8 cellular contexts compared by ENCODE assay signal in the genomic region with DNA sequence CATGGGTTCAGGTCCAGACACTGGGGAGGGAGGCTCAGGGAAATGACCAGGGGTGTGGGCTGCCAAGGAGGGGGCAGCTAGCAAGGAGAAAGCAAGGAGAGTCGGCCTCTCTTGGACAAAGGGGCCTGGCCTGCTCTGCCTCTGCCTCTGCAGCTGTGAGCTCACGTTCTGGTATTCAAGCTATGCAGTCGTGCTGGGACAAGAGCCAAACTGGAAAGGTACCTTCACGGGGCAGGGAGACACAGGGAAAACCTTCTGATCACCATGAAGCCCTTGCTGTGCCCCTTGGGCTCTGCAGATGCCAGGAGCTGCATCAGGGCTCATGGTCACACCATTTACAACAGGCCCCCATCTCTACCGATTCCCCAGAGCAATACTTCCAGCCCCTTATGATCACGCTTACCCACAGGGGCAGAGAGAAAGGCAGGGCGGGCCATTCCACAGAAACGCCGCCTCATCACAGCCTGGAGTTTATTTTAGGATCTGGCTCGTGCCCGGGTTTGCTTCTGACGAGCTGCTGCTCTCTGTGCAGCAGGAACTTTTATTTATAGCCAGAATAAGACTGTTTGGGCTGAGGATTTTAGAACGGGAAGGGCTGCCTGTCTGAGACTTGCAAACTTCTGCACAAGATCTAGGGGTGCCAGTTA.
DNase-seq lines count a peak whose midpoint lies in the region; ATAC-seq lines count a peak whose summit lies in the region.

No MANE protein-coding gene starts in this region.

- peak overlapping the region; percentile 25; the same call in 1 of the 2 replicates for H3K4me3 ChIP-seq in iPS-20b (ENCODE audit: low read length)

- H3K9me3 ChIP-seq in iPS-20b (ENCODE audit: insufficient read depth, low read depth, low read length): no peaks in the 10 kb centered on the region

- H3K27ac ChIP-seq in iPS-20b (ENCODE audit: low read length): peak overlapping the region; percentile 81

- peaks cover 37% of the 10 kb centered on the region for H3K4me1 Mint-ChIP-seq in stimulated activated effector memory CD8-positive, alpha-beta T cell treated with anti-CD3 and anti-CD28 coated beads, Interleukin-12 subunit alpha, Interleukin-12 subunit beta, amount 100 ng/mL, for 72 hours
- H3K4me1 Mint-ChIP-seq in activated CD4-positive, alpha-beta T cell treated with anti-CD3 and anti-CD28 coated beads for 36 hours: no peaks in the 10 kb centered on the region

- ATAC-seq in stimulated activated effector memory CD8-positive, alpha-beta T cell treated with anti-CD3 and anti-CD28 coated beads, Interleukin-12 subunit alpha, Interleukin-12 subunit beta, amount 100 ng/mL, for 72 hours: no peak
- ATAC-seq in HG02840 (IDR thresholded peaks at IDR 0.05; ENCODE audit: low FRiP score, unreplicated experiment): no peak
- ATAC-seq in GM19351 (IDR thresholded peaks at IDR 0.05; ENCODE audit: unreplicated experiment): no peak
- ATAC-seq in activated CD4-positive, alpha-beta T cell treated with anti-CD3 and anti-CD28 coated beads for 36 hours: no peak

- peaks cover 14% of the 10 kb centered on the region; the same call in 1 of the 2 replicates for H3K36me3 ChIP-seq in iPS-20b (ENCODE audit: insufficient read depth, low read depth, low read length)

- in situ Hi-C loops in T47D (cut with HindIII; ENCODE audit: low pct_unique_long_range_greater_than_20kb, low sequenced_read_pairs): no loop called here

- no peaks in the 10 kb centered on the region for H3K9me3 Mint-ChIP-seq in stimulated activated effector memory CD8-positive, alpha-beta T cell treated with anti-CD3 and anti-CD28 coated beads, Interleukin-12 subunit alpha, Interleukin-12 subunit beta, amount 100 ng/mL, for 72 hours
- no peaks in the 10 kb centered on the region for H3K9me3 Mint-ChIP-seq in activated CD4-positive, alpha-beta T cell treated with anti-CD3 and anti-CD28 coated beads for 36 hours (ENCODE audit: low read depth)

- DNase-seq in HT-29 (ENCODE audit: low spot score) (peak; percentile 58), T47D (ENCODE audit: low read depth in 1 of 2, low spot score in 1 of 2) (peak; percentile 94 to 96)
- no peak for DNase-seq in stimulated activated effector memory CD8-positive, alpha-beta T cell treated with anti-CD3 and anti-CD28 coated beads, Interleukin-12 subunit alpha, Interleukin-12 subunit beta, amount 100 ng/mL, for 72 hours (ENCODE audit: low spot score in 2 of 2)
- no peak for DNase-seq in activated CD4-positive, alpha-beta T cell treated with anti-CD3 and anti-CD28 coated beads for 36 hours
- DNase-seq in activated CD4-positive, alpha-beta T cell treated with anti-CD3 and anti-CD28 coated beads for 1 hour: no peak

- peaks cover 26% of the 10 kb centered on the region for H3K4me1 ChIP-seq in iPS-20b (ENCODE audit: insufficient read depth, low read length)

- CTCF ChIA-PET in activated CD4-positive, alpha-beta T cell treated with anti-CD3 and anti-CD28 coated beads for 36 hours (lab: Charles Lee): no interaction called here

- peak overlapping the region; percentile 60 for H3K27ac Mint-ChIP-seq in stimulated activated effector memory CD8-positive, alpha-beta T cell treated with anti-CD3 and anti-CD28 coated beads, Interleukin-12 subunit alpha, Interleukin-12 subunit beta, amount 100 ng/mL, for 72 hours
- H3K27ac Mint-ChIP-seq in activated CD4-positive, alpha-beta T cell treated with anti-CD3 and anti-CD28 coated beads for 36 hours: no peak overlapping the region

- intact Hi-C loops in activated CD4-positive, alpha-beta T cell treated with anti-CD3 and anti-CD28 coated beads for 36 hours (cut with DNase I, micrococcal nuclease): no loop called here

- no peak overlapping the region for H3K4me3 Mint-ChIP-seq in stimulated activated effector memory CD8-positive, alpha-beta T cell treated with anti-CD3 and anti-CD28 coated beads, Interleukin-12 subunit alpha, Interleukin-12 subunit beta, amount 100 ng/mL, for 72 hours
- no peak overlapping the region for H3K4me3 Mint-ChIP-seq in activated CD4-positive, alpha-beta T cell treated with anti-CD3 and anti-CD28 coated beads for 36 hours

- no peaks in the 10 kb centered on the region for H3K27me3 Mint-ChIP-seq in activated CD4-positive, alpha-beta T cell treated with anti-CD3 and anti-CD28 coated beads for 36 hours

- H3K27me3 ChIP-seq in iPS-20b (ENCODE audit: insufficient read depth, low read length): no peaks in the 10 kb centered on the region

- peaks cover 98% of the 10 kb centered on the region for H3K36me3 Mint-ChIP-seq in stimulated activated effector memory CD8-positive, alpha-beta T cell treated with anti-CD3 and anti-CD28 coated beads, Interleukin-12 subunit alpha, Interleukin-12 subunit beta, amount 100 ng/mL, for 72 hours
- H3K36me3 Mint-ChIP-seq in activated CD4-positive, alpha-beta T cell treated with anti-CD3 and anti-CD28 coated beads for 36 hours (ENCODE audit: low read depth): peaks cover 27% of the 10 kb centered on the region

- peak overlapping the region; percentile 78; the same call in 1 of the 2 replicates for H3K9ac ChIP-seq in iPS-20b (ENCODE audit: low read depth, low read length)

- POLR2A ChIA-PET in activated CD4-positive, alpha-beta T cell treated with anti-CD3 and anti-CD28 coated beads for 36 hours (lab: Charles Lee): no interaction called here

Comparison
In these comparisons a context has a peak if more than half of its experiments do, and no peak if none do; other contexts are left out.
1. DNase-seq: peak in HT-29 (single experiment) and T47D (2 of 2); none in stimulated activated effector memory CD8-positive, alpha-beta T cell treated with anti-CD3 and anti-CD28 coated beads, Interleukin-12 subunit alpha, Interleukin-12 subunit beta, amount 100 ng/mL, for 72 hours (0 of 2), activated CD4-positive, alpha-beta T cell treated with anti-CD3 and anti-CD28 coated beads for 36 hours (single experiment) and activated CD4-positive, alpha-beta T cell treated with anti-CD3 and anti-CD28 coated beads for 1 hour (single experiment).